Comparison of ENCODE assay signal across 16 cellular contexts in genomic region chr2:122341007-122341406, GRCh38.
DNase-seq lines count a peak whose midpoint lies in the region; ATAC-seq and TF ChIP-seq lines count a peak whose summit lies in the region.
"Had no signal": no experiment of that assay in that cellular context is flagged by ENCODE, and none has a peak within 500 bp of the region (broad histone marks: within the 10 kb centered on the region; RNA-seq: fewer than 3 reads in every experiment).

No MANE protein-coding gene starts in this region.

- no peaks in the 10 kb centered on the region; the same call in 1 of the 2 replicates for H4K20me1 ChIP-seq in PC-9 (ENCODE audit: insufficient read depth)
- H4K20me1 ChIP-seq: BLaER1 treated with 17β-estradiol and CSF1 and Interleukin-3, amounts not matched to agents 10 nM and 100 nM had no signal

- ATAC-seq in GM18870 (IDR thresholded peaks at IDR 0.05; ENCODE audit: unreplicated experiment) (peak; percentile 44), HG02623 (IDR thresholded peaks at IDR 0.05; ENCODE audit: unreplicated experiment) (peak; percentile 33), GM21529 (IDR thresholded peaks at IDR 0.05; ENCODE audit: unreplicated experiment) (no peak)

- H3K27ac ChIP-seq in PC-9: no peak overlapping the region
- H3K27ac ChIP-seq: BLaER1 treated with 17β-estradiol and CSF1 and Interleukin-3, amounts not matched to agents 10 nM and 100 nM; esophagus squamous epithelium; thyroid gland had no signal

- intact Hi-C loops in PC-9 (cut with micrococcal nuclease; ENCODE audit: unreplicated experiment): no loop called here

- no peaks in the 10 kb centered on the region for H3K4me1 ChIP-seq in PC-9 (replicated peaks; ENCODE audit: insufficient read depth)
- H3K4me1 ChIP-seq: esophagus squamous epithelium, thyroid gland had no signal

- H3K9me3 ChIP-seq in PC-9 (ENCODE audit: insufficient read depth, low read depth): no peaks in the 10 kb centered on the region
- H3K9me3 ChIP-seq: esophagus squamous epithelium, thyroid gland had no signal

- H3K36me3 ChIP-seq in PC-9 (ENCODE audit: low read depth): no peaks in the 10 kb centered on the region
- H3K36me3 ChIP-seq: BLaER1 treated with 17β-estradiol and CSF1 and Interleukin-3, amounts not matched to agents 10 nM and 100 nM; esophagus squamous epithelium; thyroid gland had no signal

- H3K27me3 ChIP-seq in PC-9 (ENCODE audit: insufficient read depth, low read depth): no peaks in the 10 kb centered on the region
- H3K27me3 ChIP-seq: BLaER1 treated with 17β-estradiol and CSF1 and Interleukin-3, amounts not matched to agents 10 nM and 100 nM; esophagus squamous epithelium; thyroid gland had no signal

- H3K4me2 ChIP-seq in PC-9: no peak overlapping the region

- TF ChIP-seq CTCF in PC-9 (conservative IDR thresholded peaks at IDR 0.05): no peak
- TF ChIP-seq CTCF in GM13976 (IDR thresholded peaks at IDR 0.05; ENCODE audit: borderline replicate concordance, control extremely low read depth, extremely low read depth, insufficient read depth, missing control alignments): no peak

- in situ Hi-C loops in GM13976 (cut with MboI; ENCODE audit: low sequenced_read_pairs, unreplicated experiment): no loop called here

- no peaks in the 10 kb centered on the region for H3K9me2 ChIP-seq in PC-9 (ENCODE audit: insufficient read depth)

- no peaks in the 10 kb centered on the region for H3F3A ChIP-seq in PC-9 (ENCODE audit: insufficient read depth, low read depth)

- CTCF ChIA-PET in PC-9 (lab: Charles Lee): no interaction called here

- DNase-seq in RPMI7951 (ENCODE audit: low read depth) (peak; percentile 24), kidney glomerular epithelial cell (lab: John Stamatoyannopoulos, UW) (peak; percentile 41), PC-9 (no peak), hippocampal formation (lab: John Stamatoyannopoulos, UW) (no peak), GM13976 (ENCODE audit: low spot score) (no peak)
- DNase-seq: activated CD4-positive, CD25-positive, alpha-beta regulatory T cell treated with anti-CD3 and anti-CD28 coated beads, Interleukin-2, amount 50 U/mL, for 72 hours; activated naive CD4-positive, alpha-beta T cell; esophagus squamous epithelium; NCI-H1105 treated with DMSO at 0.1 percent for 48 hours; occipital lobe; stimulated activated CD4-positive, alpha-beta T cell treated with anti-CD3 and anti-CD28 coated beads, Interleukin-4, amount 100 ng/mL, for 24 hours; thyroid gland had no signal

- H3K79me2 ChIP-seq in PC-9 (ENCODE audit: low read depth): no peaks in the 10 kb centered on the region

- no TSS peak for BruUV-seq in PC-9 (replicated peaks; lab: Mats Ljungman, UMichigan)

- POLR2A ChIA-PET in PC-9 (lab: Charles Lee; ENCODE audit: unreplicated experiment): no interaction called here

- H3K4me3 ChIP-seq in PC-9: no peak overlapping the region
- H3K4me3 ChIP-seq: BLaER1 treated with 17β-estradiol and CSF1 and Interleukin-3, amounts not matched to agents 10 nM and 100 nM; esophagus squamous epithelium; thyroid gland had no signal

- no peak overlapping the region for H2AFZ ChIP-seq in PC-9

Comparison
In these comparisons a context has a peak if more than half of its experiments do, and no peak if none do; other contexts are left out.
1. DNase-seq: peak in RPMI7951 (single experiment) and kidney glomerular epithelial cell (single experiment); none in PC-9 (0 of 2), hippocampal formation (0 of 2) and GM13976 (single experiment).